30 cellular contexts compared by ENCODE assay signal in the genomic region with DNA sequence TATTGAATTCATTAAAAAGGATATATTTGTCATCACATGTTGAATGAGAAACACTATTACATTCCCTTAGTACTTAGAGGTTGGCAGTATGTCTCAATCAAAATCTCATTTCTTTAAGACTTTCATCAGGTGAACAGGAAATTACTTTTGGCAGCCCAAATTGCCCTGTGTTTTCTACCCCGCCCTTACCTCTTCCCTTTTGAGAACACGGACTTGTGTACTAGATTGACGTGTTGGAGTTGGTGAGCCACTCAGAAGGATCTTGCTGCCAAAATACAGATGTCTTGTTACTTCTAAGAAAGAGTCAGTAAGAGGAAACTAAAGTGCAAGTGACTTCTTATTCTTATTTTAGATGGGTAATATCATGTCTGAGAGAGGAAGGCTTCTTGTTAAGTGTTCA.
"Had no signal": no experiment of that assay in that cellular context is flagged by ENCODE, and none has a peak within 500 bp of the region (broad histone marks: within the 10 kb centered on the region; RNA-seq: fewer than 3 reads in every experiment).

No MANE protein-coding gene starts in this region.

- H3K9me3 ChIP-seq: adrenal gland, body of pancreas, colonic mucosa, gastrocnemius medialis, heart right ventricle had no signal

- H3K4me1 ChIP-seq: adrenal gland, body of pancreas, colonic mucosa had no signal

- H3K27ac Mint-ChIP-seq: activated CD4-positive, alpha-beta memory T cell treated with anti-CD3 and anti-CD28 coated beads for 36 hours; activated CD4-positive, alpha-beta T cell treated with anti-CD3 and anti-CD28 coated beads for 36 hours; activated CD4-positive, alpha-beta T cell treated with anti-CD3 and anti-CD28 coated beads, Interleukin-2, amount 10 ng/mL, durations not matched to agents 24 days and 14 days; activated CD8-positive, alpha-beta memory T cell treated with anti-CD3 and anti-CD28 coated beads, Interleukin-2, amount 10 ng/mL, durations not matched to agents 7 days and 5 days; activated CD8-positive, alpha-beta T cell treated with anti-CD3 and anti-CD28 coated beads, Interleukin-2, amount 10 ng/mL, durations not matched to agents 7 days and 5 days; activated naive CD4-positive, alpha-beta T cell treated with anti-CD3 and anti-CD28 coated beads for 36 hours; activated naive CD4-positive, alpha-beta T cell treated with anti-CD3 and anti-CD28 coated beads, Interleukin-2, amount 50 U/mL, for 24 hours; activated naive CD8-positive, alpha-beta T cell treated with anti-CD3 and anti-CD28 coated beads for 36 hours; activated naive CD8-positive, alpha-beta T cell treated with anti-CD3 and anti-CD28 coated beads, Interleukin-2, amount 50 U/mL, for 24 hours; activated T-helper 1 cell treated with anti-CD3 and anti-CD28 coated beads, Interleukin-12 subunit alpha, Interleukin-12 subunit beta, Interleukin-2, Interleukin-4 antibody, amounts not matched to agents 30 ng/mL and 10 ng/mL and 1 ng/mL, durations not matched to agents 14 hours and 24 hours and 36 hours; activated T-helper 2 cell treated with anti-CD3 and anti-CD28 coated beads, Interferon-gamma antibody, Interleukin-2, Interleukin-4, amounts not matched to agents 10 μg/mL and 5 μg/mL and 100 μg/mL, durations not matched to agents 14 hours and 24 hours and 36 hours had no signal

- H3K36me3 ChIP-seq: adrenal gland, cardiac muscle cell, colonic mucosa, gastrocnemius medialis had no signal

- H3K4me1 Mint-ChIP-seq: activated CD4-positive, alpha-beta T cell treated with anti-CD3 and anti-CD28 coated beads for 36 hours; activated CD4-positive, alpha-beta T cell treated with anti-CD3 and anti-CD28 coated beads, Interleukin-2, amount 10 ng/mL, durations not matched to agents 24 days and 14 days; activated CD8-positive, alpha-beta memory T cell treated with anti-CD3 and anti-CD28 coated beads, Interleukin-2, amount 10 ng/mL, durations not matched to agents 7 days and 5 days; activated naive CD4-positive, alpha-beta T cell treated with anti-CD3 and anti-CD28 coated beads, Interleukin-2, amount 50 U/mL, for 24 hours; activated naive CD8-positive, alpha-beta T cell treated with anti-CD3 and anti-CD28 coated beads for 36 hours; activated naive CD8-positive, alpha-beta T cell treated with anti-CD3 and anti-CD28 coated beads, Interleukin-2, amount 50 U/mL, for 24 hours had no signal

- H3K4me3 ChIP-seq: adrenal gland, body of pancreas, cardiac muscle cell, colonic mucosa, gastrocnemius medialis, heart right ventricle had no signal

- DNase-seq: activated CD4-positive, alpha-beta memory T cell treated with anti-CD3 and anti-CD28 coated beads for 36 hours; activated CD4-positive, alpha-beta T cell treated with anti-CD3 and anti-CD28 coated beads for 36 hours; activated CD4-positive, alpha-beta T cell treated with anti-CD3 and anti-CD28 coated beads, Interleukin-2, amount 10 ng/mL, durations not matched to agents 24 days and 14 days; activated CD4-positive, CD25-positive, alpha-beta regulatory T cell; activated CD4-positive, CD25-positive, alpha-beta regulatory T cell treated with anti-CD3 and anti-CD28 coated beads, Interleukin-2, amount 50 U/mL, for 72 hours; activated CD8-positive, alpha-beta memory T cell treated with anti-CD3 and anti-CD28 coated beads, Interleukin-2, amount 10 ng/mL, durations not matched to agents 7 days and 5 days; activated CD8-positive, alpha-beta memory T cell treated with anti-CD3 and anti-CD28 coated beads, Interleukin-2, amount 50 U/mL, for 4 hours; activated CD8-positive, alpha-beta T cell treated with anti-CD3 and anti-CD28 coated beads, Interleukin-2, amount 10 ng/mL, durations not matched to agents 7 days and 5 days; activated effector memory CD4-positive, alpha-beta T cell treated with anti-CD3 and anti-CD28 coated beads, Interleukin-2, amount 50 U/mL, for 16 hours; activated naive CD4-positive, alpha-beta T cell treated with anti-CD3 and anti-CD28 coated beads for 36 hours; activated naive CD8-positive, alpha-beta T cell treated with anti-CD3 and anti-CD28 coated beads for 36 hours; activated naive CD8-positive, alpha-beta T cell treated with anti-CD3 and anti-CD28 coated beads, Interleukin-2, amount 50 U/mL, for 24 hours; activated T-cell treated with anti-CD3 and anti-CD28 coated beads, Interleukin-2, amount 50 U/mL, for 1 hour; activated T-cell treated with anti-CD3 and anti-CD28 coated beads, Interleukin-2, amount 50 U/mL, for 48 hours; adrenal gland; amygdala; aorta; body of pancreas; central memory CD4-positive, alpha-beta T cell; cerebellar nuclear complex; colonic mucosa; effector CD8-positive, alpha-beta T cell; foreskin fibroblast; gastrocnemius medialis; heart right ventricle; T-helper 2 cell had no signal

- H3K36me3 Mint-ChIP-seq: activated CD4-positive, alpha-beta memory T cell treated with anti-CD3 and anti-CD28 coated beads for 36 hours; activated CD8-positive, alpha-beta memory T cell treated with anti-CD3 and anti-CD28 coated beads, Interleukin-2, amount 10 ng/mL, durations not matched to agents 7 days and 5 days; activated naive CD4-positive, alpha-beta T cell treated with anti-CD3 and anti-CD28 coated beads, Interleukin-2, amount 50 U/mL, for 24 hours; activated naive CD8-positive, alpha-beta T cell treated with anti-CD3 and anti-CD28 coated beads for 36 hours had no signal

- H3K4me3 Mint-ChIP-seq: activated CD4-positive, alpha-beta memory T cell treated with anti-CD3 and anti-CD28 coated beads for 36 hours; activated CD4-positive, alpha-beta T cell treated with anti-CD3 and anti-CD28 coated beads for 36 hours; activated CD4-positive, alpha-beta T cell treated with anti-CD3 and anti-CD28 coated beads, Interleukin-2, amount 10 ng/mL, durations not matched to agents 24 days and 14 days; activated CD8-positive, alpha-beta memory T cell treated with anti-CD3 and anti-CD28 coated beads, Interleukin-2, amount 10 ng/mL, durations not matched to agents 7 days and 5 days; activated CD8-positive, alpha-beta T cell treated with anti-CD3 and anti-CD28 coated beads, Interleukin-2, amount 10 ng/mL, durations not matched to agents 7 days and 5 days; activated naive CD4-positive, alpha-beta T cell treated with anti-CD3 and anti-CD28 coated beads for 36 hours; activated naive CD4-positive, alpha-beta T cell treated with anti-CD3 and anti-CD28 coated beads, Interleukin-2, amount 50 U/mL, for 24 hours; activated naive CD8-positive, alpha-beta T cell treated with anti-CD3 and anti-CD28 coated beads for 36 hours; activated naive CD8-positive, alpha-beta T cell treated with anti-CD3 and anti-CD28 coated beads, Interleukin-2, amount 50 U/mL, for 24 hours; activated T-helper 1 cell treated with anti-CD3 and anti-CD28 coated beads, Interleukin-12 subunit alpha, Interleukin-12 subunit beta, Interleukin-2, Interleukin-4 antibody, amounts not matched to agents 30 ng/mL and 10 ng/mL and 1 ng/mL, durations not matched to agents 14 hours and 24 hours and 36 hours had no signal

- H3K27me3 ChIP-seq: adrenal gland, body of pancreas, cardiac muscle cell, colonic mucosa, gastrocnemius medialis, heart right ventricle had no signal

- H3K27ac ChIP-seq: adrenal gland, body of pancreas, cardiac muscle cell, colonic mucosa, gastrocnemius medialis, heart right ventricle had no signal

- H3K27me3 Mint-ChIP-seq: activated CD4-positive, alpha-beta memory T cell treated with anti-CD3 and anti-CD28 coated beads for 36 hours; activated CD4-positive, alpha-beta T cell treated with anti-CD3 and anti-CD28 coated beads, Interleukin-2, amount 10 ng/mL, durations not matched to agents 24 days and 14 days; activated CD8-positive, alpha-beta memory T cell treated with anti-CD3 and anti-CD28 coated beads, Interleukin-2, amount 10 ng/mL, durations not matched to agents 7 days and 5 days; activated naive CD4-positive, alpha-beta T cell treated with anti-CD3 and anti-CD28 coated beads, Interleukin-2, amount 50 U/mL, for 24 hours; activated naive CD8-positive, alpha-beta T cell treated with anti-CD3 and anti-CD28 coated beads for 36 hours; activated naive CD8-positive, alpha-beta T cell treated with anti-CD3 and anti-CD28 coated beads, Interleukin-2, amount 50 U/mL, for 24 hours had no signal

- H3K9me3 Mint-ChIP-seq: activated CD4-positive, alpha-beta memory T cell treated with anti-CD3 and anti-CD28 coated beads for 36 hours; activated CD4-positive, alpha-beta T cell treated with anti-CD3 and anti-CD28 coated beads, Interleukin-2, amount 10 ng/mL, durations not matched to agents 24 days and 14 days; activated naive CD4-positive, alpha-beta T cell treated with anti-CD3 and anti-CD28 coated beads for 36 hours; activated naive CD4-positive, alpha-beta T cell treated with anti-CD3 and anti-CD28 coated beads, Interleukin-2, amount 50 U/mL, for 24 hours; activated naive CD8-positive, alpha-beta T cell treated with anti-CD3 and anti-CD28 coated beads for 36 hours; activated naive CD8-positive, alpha-beta T cell treated with anti-CD3 and anti-CD28 coated beads, Interleukin-2, amount 50 U/mL, for 24 hours; activated T-helper 1 cell treated with anti-CD3 and anti-CD28 coated beads, Interleukin-12 subunit alpha, Interleukin-12 subunit beta, Interleukin-2, Interleukin-4 antibody, amounts not matched to agents 30 ng/mL and 10 ng/mL and 1 ng/mL, durations not matched to agents 14 hours and 24 hours and 36 hours; activated T-helper 2 cell treated with anti-CD3 and anti-CD28 coated beads, Interferon-gamma antibody, Interleukin-2, Interleukin-4, amounts not matched to agents 10 μg/mL and 5 μg/mL and 100 μg/mL, durations not matched to agents 14 hours and 24 hours and 36 hours had no signal
